ENCODE assay signal across 28 cellular contexts in genomic region chr14:81096656-81097055, GRCh38.
"Had no signal": no experiment of that assay in that cellular context is flagged by ENCODE, and none has a peak within 500 bp of the region (broad histone marks: within the 10 kb centered on the region; RNA-seq: fewer than 3 reads in every experiment).

No MANE protein-coding gene starts in this region.

- DNase-seq: activated B cell treated with CpG ODN at 0.5 μM for 24 hours; activated CD4-positive, alpha-beta memory T cell treated with anti-CD3 and anti-CD28 coated beads, Interleukin-2, amount 10 ng/mL, durations not matched to agents 7 days and 5 days; activated CD4-positive, alpha-beta T cell treated with anti-CD3 and anti-CD28 coated beads for 48 hours; activated CD4-positive, alpha-beta T cell treated with anti-CD3 and anti-CD28 coated beads, Interleukin-2, amount 10 ng/mL, durations not matched to agents 7 days and 5 days; activated CD4-positive, alpha-beta T cell treated with anti-CD3 and anti-CD28 coated beads, Interleukin-2, amount 50 U/mL, for 48 hours; activated CD4-positive, CD25-positive, alpha-beta regulatory T cell treated with anti-CD3 and anti-CD28 coated beads, Interleukin-2, amount 50 U/mL, for 72 hours; activated CD8-positive, alpha-beta memory T cell treated with anti-CD3 and anti-CD28 coated beads for 24 hours; activated CD8-positive, alpha-beta memory T cell treated with anti-CD3 and anti-CD28 coated beads, Interleukin-2, amount 10 ng/mL, durations not matched to agents 7 days and 5 days; activated CD8-positive, alpha-beta memory T cell treated with anti-CD3 and anti-CD28 coated beads, Interleukin-2, amount 50 U/mL, for 48 hours; activated CD8-positive, alpha-beta T cell treated with anti-CD3 and anti-CD28 coated beads, Interleukin-2, amount 10 ng/mL, durations not matched to agents 7 days and 5 days; activated effector memory CD4-positive, alpha-beta T cell treated with Interleukin-2 at 50 U/mL for 16 hours; activated gamma-delta T cell; activated naive CD4-positive, alpha-beta T cell treated with anti-CD3 and anti-CD28 coated beads, Interleukin-2, amount 10 ng/mL, durations not matched to agents 7 days and 5 days; activated naive CD4-positive, alpha-beta T cell treated with Interleukin-2 at 50 U/mL for 16 hours; activated naive CD8-positive, alpha-beta T cell treated with anti-CD3 and anti-CD28 coated beads, Interleukin-2, amount 10 ng/mL, durations not matched to agents 7 days and 5 days; activated naive CD8-positive, alpha-beta T cell treated with anti-CD3 and anti-CD28 coated beads, Interleukin-2, amount 50 U/mL, for 24 hours; activated T-cell treated with anti-CD3 and anti-CD28 coated beads, Interleukin-2, amount 50 U/mL, for 24 hours; activated T-cell treated with anti-CD3 and anti-CD28 coated beads, Interleukin-2, amount 50 U/mL, for 48 hours; amygdala; anterior cingulate cortex; caudate nucleus; cerebellar nuclear complex; T-helper 1 cell; T-helper 2 cell; T-helper 9 cell had no signal

- H3K36me3 ChIP-seq: ascending aorta, cardiac muscle cell had no signal

- H3K27me3 ChIP-seq: ascending aorta, cardiac muscle cell had no signal

- H3K4me3 ChIP-seq: ascending aorta, cardiac muscle cell had no signal

- H3K27ac ChIP-seq: ascending aorta, cardiac muscle cell, VCaP had no signal

- H3K9me3 ChIP-seq: ascending aorta had no signal

- H3K4me1 ChIP-seq: ascending aorta had no signal

- ATAC-seq: activated CD8-positive, alpha-beta memory T cell treated with anti-CD3 and anti-CD28 coated beads, Interleukin-2, amount 10 ng/mL, durations not matched to agents 7 days and 5 days; activated CD8-positive, alpha-beta T cell treated with anti-CD3 and anti-CD28 coated beads, Interleukin-2, amount 10 ng/mL, durations not matched to agents 7 days and 5 days; activated naive CD8-positive, alpha-beta T cell treated with anti-CD3 and anti-CD28 coated beads, Interleukin-2, amount 50 U/mL, for 24 hours had no signal
